23 cellular contexts compared by ENCODE assay signal in genomic region chr17:8421571-8421970, GRCh38. TPM values are rescaled to one million over a fixed set of nuclear protein-coding genes. Genes with fewer than 3 reads are reported as not detected.
DNase-seq lines count a peak whose midpoint lies in the region; ATAC-seq and TF ChIP-seq lines count a peak whose summit lies in the region.
"Had no signal": no experiment of that assay in that cellular context is flagged by ENCODE, and none has a peak within 500 bp of the region (broad histone marks: within the 10 kb centered on the region; RNA-seq: fewer than 3 reads in every experiment).

No MANE protein-coding gene starts in this region.

- no peak overlapping the region for H3K4me3 Mint-ChIP-seq in stimulated activated effector memory CD8-positive, alpha-beta T cell treated with anti-CD3 and anti-CD28 coated beads, Interleukin-12 subunit alpha, Interleukin-12 subunit beta, amount 100 ng/mL, for 72 hours
- H3K4me3 Mint-ChIP-seq in CD8-positive, alpha-beta T cell, result no peak overlapping the region
- H3K4me3 Mint-ChIP-seq: CD8-positive, alpha-beta memory T cell had no signal

- POLR2A ChIA-PET in CD8-positive, alpha-beta T cell (lab: Charles Lee), result no interaction called here

- no peaks in the 10 kb centered on the region for H3K36me3 Mint-ChIP-seq in stimulated activated effector memory CD8-positive, alpha-beta T cell treated with anti-CD3 and anti-CD28 coated beads, Interleukin-12 subunit alpha, Interleukin-12 subunit beta, amount 100 ng/mL, for 72 hours
- no peaks in the 10 kb centered on the region for H3K36me3 Mint-ChIP-seq in CD8-positive, alpha-beta T cell
- H3K36me3 Mint-ChIP-seq: CD8-positive, alpha-beta memory T cell had no signal

- H3K4me1 ChIP-seq in BLaER1, result peaks cover 10% of the 10 kb centered on the region
- H3K4me1 ChIP-seq in MM.1S (ENCODE audit: low read length), result peaks cover 19% of the 10 kb centered on the region
- H3K4me1 ChIP-seq in osteoblast (ENCODE audit: insufficient read depth, low read length), result peaks cover 15% of the 10 kb centered on the region
- no peaks in the 10 kb centered on the region for H3K4me1 ChIP-seq in CD8-positive, alpha-beta T cell (ENCODE audit: insufficient read depth, low read length)
- H3K4me1 ChIP-seq: sigmoid colon had no signal

- H3K27ac Mint-ChIP-seq in stimulated activated effector memory CD8-positive, alpha-beta T cell treated with anti-CD3 and anti-CD28 coated beads, Interleukin-12 subunit alpha, Interleukin-12 subunit beta, amount 100 ng/mL, for 72 hours, result no peak overlapping the region
- H3K27ac Mint-ChIP-seq in CD8-positive, alpha-beta T cell, result no peak overlapping the region
- H3K27ac Mint-ChIP-seq: CD8-positive, alpha-beta memory T cell had no signal

- H3K9me2 ChIP-seq in MM.1S (replicated peaks; ENCODE audit: insufficient read depth, low read length), result no peaks in the 10 kb centered on the region

- H3K4me1 Mint-ChIP-seq in stimulated activated effector memory CD8-positive, alpha-beta T cell treated with anti-CD3 and anti-CD28 coated beads, Interleukin-12 subunit alpha, Interleukin-12 subunit beta, amount 100 ng/mL, for 72 hours, result no peaks in the 10 kb centered on the region
- H3K4me1 Mint-ChIP-seq in CD8-positive, alpha-beta T cell (ENCODE audit: low read depth), result no peaks in the 10 kb centered on the region
- H3K4me1 Mint-ChIP-seq: CD8-positive, alpha-beta memory T cell had no signal

- H3K9ac ChIP-seq in BLaER1 (no peak overlapping the region), MM.1S (ENCODE audit: low read length) (no peak overlapping the region)

- H3F3A ChIP-seq in MM.1S (ENCODE audit: insufficient read depth, low read length), result peaks cover 17% of the 10 kb centered on the region

- H3K27ac ChIP-seq in BLaER1 (no peak overlapping the region), MM.1S (ENCODE audit: low read length) (peak overlapping the region; percentile 50), osteoblast (ENCODE audit: low read depth, low read length) (no peak overlapping the region)
- H3K27ac ChIP-seq in CD8-positive, alpha-beta T cell (ENCODE audit: low read depth, low read length), result no peak overlapping the region

- H3K79me2 ChIP-seq in MM.1S (ENCODE audit: low read length), result no peaks in the 10 kb centered on the region
- H3K79me2 ChIP-seq in osteoblast (ENCODE audit: insufficient read depth, low read length), result no peaks in the 10 kb centered on the region

- H4K20me1 ChIP-seq in BLaER1, result no peaks in the 10 kb centered on the region
- H4K20me1 ChIP-seq in MM.1S (ENCODE audit: insufficient read depth, low read length), result no peaks in the 10 kb centered on the region
- no peaks in the 10 kb centered on the region for H4K20me1 ChIP-seq in osteoblast (ENCODE audit: insufficient read depth, low read length)

- H3K36me3 ChIP-seq in BLaER1 (no peaks in the 10 kb centered on the region), MM.1S (replicated peaks; ENCODE audit: insufficient read depth, low read length) (no peaks in the 10 kb centered on the region), osteoblast (ENCODE audit: insufficient read depth, low read length) (no peaks in the 10 kb centered on the region)
- H3K36me3 ChIP-seq in CD8-positive, alpha-beta T cell (ENCODE audit: insufficient read depth, low read length), result no peaks in the 10 kb centered on the region
- H3K36me3 ChIP-seq: adrenal gland, cardiac muscle cell, heart left ventricle, sigmoid colon, vagina had no signal

- H3K4me3 ChIP-seq in BLaER1, result no peak overlapping the region
- H3K4me3 ChIP-seq in MM.1S (ENCODE audit: low read length), result peak overlapping the region; percentile 21; the same call in 1 of the 2 replicates
- no peak overlapping the region for H3K4me3 ChIP-seq in epithelial cell of proximal tubule (ENCODE audit: low read depth, low read length)
- no peak overlapping the region for H3K4me3 ChIP-seq in osteoblast (ENCODE audit: insufficient read depth, low read length)
- H3K4me3 ChIP-seq in CD8-positive, alpha-beta T cell (ENCODE audit: low read depth, low read length), result no peak overlapping the region
- H3K4me3 ChIP-seq: adrenal gland, cardiac muscle cell, heart left ventricle, sigmoid colon, vagina had no signal

- DNase-seq in MM.1S (peak; percentile 80), epithelial cell of proximal tubule (ENCODE audit: low read depth) (no peak), osteoblast (ENCODE audit: insufficient read length, low spot score, missing footprints) (peak; percentile 86)
- no peak for DNase-seq in activated naive CD4-positive, alpha-beta T cell treated with anti-CD3 and anti-CD28 coated beads, Interleukin-2, amount 50 U/mL, for 16 hours
- DNase-seq in stimulated activated naive CD8-positive, alpha-beta T cell treated with anti-CD3 and anti-CD28 coated beads, Interleukin-15, Interleukin-2, amounts not matched to agents 100 U/mL and 50 U/mL, for 24 hours, result no peak
- DNase-seq in stimulated activated effector memory CD8-positive, alpha-beta T cell treated with anti-CD3 and anti-CD28 coated beads, Interleukin-12 subunit alpha, Interleukin-12 subunit beta, amount 100 ng/mL, for 72 hours (ENCODE audit: low spot score in 2 of 2), result no peak
- no peak for DNase-seq in CD8-positive, alpha-beta T cell
- DNase-seq: activated CD4-positive, alpha-beta T cell treated with anti-CD3 and anti-CD28 coated beads, Interleukin-2, amount 50 U/mL, for 1 hour; activated CD8-positive, alpha-beta memory T cell treated with anti-CD3 and anti-CD28 coated beads, Interleukin-2, amount 50 U/mL, for 4 hours; activated gamma-delta T cell; adrenal gland; CD8-positive, alpha-beta memory T cell; heart left ventricle; Karpas-422; NCI-H526 treated with DMSO at 0.1 percent for 48 hours; SHP77 treated with DMSO at 0.1 percent for 48 hours; sigmoid colon; stimulated activated CD4-positive, alpha-beta T cell treated with anti-CD3 and anti-CD28 coated beads, Interleukin-2, amount 100 ng/mL, for 24 hours had no signal

- ATAC-seq in stimulated activated naive CD8-positive, alpha-beta T cell treated with anti-CD3 and anti-CD28 coated beads, Interleukin-15, Interleukin-2, amounts not matched to agents 100 U/mL and 50 U/mL, for 24 hours, result no peak
- no peak for ATAC-seq in stimulated activated effector memory CD8-positive, alpha-beta T cell treated with anti-CD3 and anti-CD28 coated beads, Interleukin-12 subunit alpha, Interleukin-12 subunit beta, amount 100 ng/mL, for 72 hours
- ATAC-seq in CD8-positive, alpha-beta T cell, result no peak
- ATAC-seq: heart left ventricle had no signal

- no peaks in the 10 kb centered on the region for H3K27me3 ChIP-seq in BLaER1
- H3K27me3 ChIP-seq in MM.1S (replicated peaks; ENCODE audit: insufficient read depth, low read length), result no peaks in the 10 kb centered on the region
- peaks cover 19% of the 10 kb centered on the region for H3K27me3 ChIP-seq in osteoblast (ENCODE audit: insufficient read depth, low read length)
- no peaks in the 10 kb centered on the region for H3K27me3 ChIP-seq in CD8-positive, alpha-beta T cell (ENCODE audit: insufficient read depth, low read length)
- H3K27me3 ChIP-seq: adrenal gland, cardiac muscle cell, heart left ventricle, sigmoid colon, vagina had no signal

- H3K9me3 ChIP-seq in BLaER1, result no peaks in the 10 kb centered on the region
- H3K9me3 ChIP-seq in MM.1S (replicated peaks; ENCODE audit: insufficient read depth, low read length), result no peaks in the 10 kb centered on the region
- H3K9me3 ChIP-seq in osteoblast (ENCODE audit: low read depth, low read length), result no peaks in the 10 kb centered on the region
- no peaks in the 10 kb centered on the region for H3K9me3 ChIP-seq in CD8-positive, alpha-beta T cell (ENCODE audit: low read length)
- H3K9me3 ChIP-seq: adrenal gland, sigmoid colon, vagina had no signal

- H3K27me3 Mint-ChIP-seq in CD8-positive, alpha-beta T cell (ENCODE audit: low read depth), result peaks cover 46% of the 10 kb centered on the region

- intact Hi-C loops in CD8-positive, alpha-beta T cell (cut with DNase I, micrococcal nuclease), result no loop called here

- no peaks in the 10 kb centered on the region for H3K9me3 Mint-ChIP-seq in stimulated activated effector memory CD8-positive, alpha-beta T cell treated with anti-CD3 and anti-CD28 coated beads, Interleukin-12 subunit alpha, Interleukin-12 subunit beta, amount 100 ng/mL, for 72 hours
- H3K9me3 Mint-ChIP-seq in CD8-positive, alpha-beta T cell, result no peaks in the 10 kb centered on the region
- H3K9me3 Mint-ChIP-seq: CD8-positive, alpha-beta memory T cell had no signal

- H3K4me2 ChIP-seq in BLaER1 (peak overlapping the region; percentile 34; the same call in 1 of the 2 replicates), MM.1S (ENCODE audit: low read depth, low read length) (peak overlapping the region; percentile 36), osteoblast (ENCODE audit: insufficient read depth, low read length) (no peak overlapping the region)

- TF ChIP-seq CTCF in MM.1S (IDR thresholded peaks at IDR 0.05; ENCODE audit: low read length) (no peak), epithelial cell of proximal tubule (conservative IDR thresholded peaks at IDR 0.05; ENCODE audit: low read depth, low read length) (peak; percentile 14), osteoblast (IDR thresholded peaks at IDR 0.05; ENCODE audit: extremely low read depth, low read depth, low read length) (no peak)
- TF ChIP-seq CTCF in CD8-positive, alpha-beta T cell (IDR thresholded peaks at IDR 0.05), result no peak

- peak overlapping the region; percentile 49 for H2AFZ ChIP-seq in MM.1S (ENCODE audit: low read length)
- H2AFZ ChIP-seq in osteoblast (ENCODE audit: low read length), result no peak overlapping the region

- CTCF ChIA-PET in CD8-positive, alpha-beta T cell (lab: Charles Lee), result interaction anchor here (3.1 kb wide), 1 partner anchor 11 kb away, joined by 15 read pairs; no protein-coding TSS in a partner anchor

RNA-seq across cellular contexts. Expression of gene NDEL1, which starts 14.1 kb away (rescaled TPM):
- total RNA-seq in epithelial cell of proximal tubule (27.3 and 33.4 TPM in 2 replicates), osteoblast (69.8 and 72.8 TPM in 2 replicates)
- total RNA-seq in CD8-positive, alpha-beta T cell, result 100 to 1,000 TPM; 266 to 279 TPM

RNA-seq across cellular contexts. Expression of gene RNF222, which starts 23.9 kb away (rescaled TPM):
- total RNA-seq in epithelial cell of proximal tubule (0.12 and 0.80 TPM in 2 replicates), osteoblast (not detected in 2 replicates)
- 1 to 10 TPM; 1.1 to 1.2 TPM for total RNA-seq in CD8-positive, alpha-beta T cell
- total RNA-seq: adrenal gland; cardiac muscle cell; CD8-positive, alpha-beta memory T cell; fibroblast of lung; heart left ventricle; osteocyte; sigmoid colon had no signal

RNA-seq across cellular contexts. Expression of gene RPL26, which starts 38.6 kb away (rescaled TPM):
- 2,667 and 4,627 TPM in 2 replicates for total RNA-seq in epithelial cell of proximal tubule
- total RNA-seq in osteoblast, result 1,921 and 2,089 TPM in 2 replicates
- total RNA-seq in CD8-positive, alpha-beta T cell, result 1,000 to 10,000 TPM; 2,888 to 2,889 TPM

Comparison
In these comparisons a context has a peak if more than half of its experiments do, and no peak if none do; other contexts are left out.
1. DNase-seq: peak in MM.1S (single experiment) and osteoblast (single experiment); none in epithelial cell of proximal tubule (single experiment), activated naive CD4-positive, alpha-beta T cell treated with anti-CD3 and anti-CD28 coated beads, Interleukin-2, amount 50 U/mL, for 16 hours (single experiment), stimulated activated naive CD8-positive, alpha-beta T cell treated with anti-CD3 and anti-CD28 coated beads, Interleukin-15, Interleukin-2, amounts not matched to agents 100 U/mL and 50 U/mL, for 24 hours (single experiment), stimulated activated effector memory CD8-positive, alpha-beta T cell treated with anti-CD3 and anti-CD28 coated beads, Interleukin-12 subunit alpha, Interleukin-12 subunit beta, amount 100 ng/mL, for 72 hours (0 of 2) and CD8-positive, alpha-beta T cell (0 of 7).